In genomic region chr6:80674669-80675068, GRCh38 we compare ENCODE assay signal across 30 cellular contexts.
"Had no signal": no experiment of that assay in that cellular context is flagged by ENCODE, and none has a peak within 500 bp of the region (broad histone marks: within the 10 kb centered on the region; RNA-seq: fewer than 3 reads in every experiment).

No MANE protein-coding gene starts in this region.

- H3K36me3 ChIP-seq: brain microvascular endothelial cell, MG63 had no signal

- H3K27ac ChIP-seq: brain microvascular endothelial cell, VCaP had no signal

- ATAC-seq: activated naive CD8-positive, alpha-beta T cell treated with anti-CD3 and anti-CD28 coated beads, Interleukin-2, amount 50 U/mL, for 24 hours had no signal

- H3K27me3 ChIP-seq: brain microvascular endothelial cell, MG63 had no signal

- H3K9me3 ChIP-seq: MG63 had no signal

- H3K4me3 ChIP-seq: MG63 had no signal

- DNase-seq: activated B cell treated with CpG ODN at 0.5 μM for 24 hours; activated CD4-positive, alpha-beta memory T cell treated with anti-CD3 and anti-CD28 coated beads for 36 hours; activated CD4-positive, alpha-beta T cell treated with anti-CD3 and anti-CD28 coated beads for 4 hours; activated CD4-positive, alpha-beta T cell treated with anti-CD3 and anti-CD28 coated beads, Interleukin-2, amount 50 U/mL, for 1 hour; activated CD4-positive, CD25-positive, alpha-beta regulatory T cell treated with anti-CD3 and anti-CD28 coated beads, Interleukin-2, amount 50 U/mL, for 72 hours; activated CD8-positive, alpha-beta memory T cell treated with anti-CD3 and anti-CD28 coated beads, Interleukin-2, amount 50 U/mL, for 48 hours; activated effector memory CD4-positive, alpha-beta T cell treated with Interleukin-2 at 50 U/mL for 16 hours; activated naive CD4-positive, alpha-beta T cell treated with anti-CD3 and anti-CD28 coated beads, Interleukin-2, amount 10 ng/mL, durations not matched to agents 7 days and 5 days; activated naive CD8-positive, alpha-beta T cell treated with anti-CD3 and anti-CD28 coated beads, Interleukin-2, amount 50 U/mL, for 24 hours; activated T-cell treated with anti-CD3 and anti-CD28 coated beads, Interleukin-2, amount 50 U/mL, for 48 hours; anterior cingulate cortex; brain microvascular endothelial cell; central memory CD4-positive, alpha-beta T cell; Karpas-422; KBM-7; MG63; NCI-H1048; NCI-H1105 treated with DMSO at 0.1 percent for 48 hours; NCI-H1436; NCI-H1694 treated with DMSO at 0.1 percent for 48 hours; NCI-H2029; NCI-H345; NCI-H524 treated with DMSO at 0.1 percent for 48 hours; OCI-M1; Right ventricle myocardium superior; SW 1271; T-helper 1 cell; T-helper 2 cell; T-helper 9 cell had no signal
